16 cellular contexts compared by ENCODE assay signal in genomic region chr11:28760676-28761390, GRCh38.
DNase-seq lines count a peak whose midpoint lies in the region; ATAC-seq, FAIRE-seq and TF ChIP-seq lines count a peak whose summit lies in the region.
"Had no signal": no experiment of that assay in that cellular context is flagged by ENCODE, and none has a peak within 500 bp of the region (broad histone marks: within the 10 kb centered on the region; RNA-seq: fewer than 3 reads in every experiment).

No MANE protein-coding gene starts in this region.

- no peak overlapping the region for H3K14ac ChIP-seq in H1 (ENCODE audit: insufficient read length)

- CTCF ChIA-PET in HCT116 (lab: Charles Lee) (no interaction called here), H1 (lab: Charles Lee; ENCODE audit: partially characterized antibody) (interaction anchor here (0.7 to 1.2 kb wide), 2 partner anchors 19 to 1120 kb away, joined by 3 read pairs; no protein-coding TSS in a partner anchor)

- BruUV-seq in HCT116 (replicated peaks; lab: Mats Ljungman, UMichigan): no TSS peak

- intact Hi-C loops in HCT116 (cut with micrococcal nuclease): loop anchor here (1.0 kb wide), 1 partner anchor 9 kb away; no protein-coding TSS in a partner anchor

- peak; percentile 24 for FAIRE-seq in H1 (lab: Jason Lieb, UNC)
- FAIRE-seq: colon had no signal

- no peak overlapping the region for H2BK15ac ChIP-seq in H1 (ENCODE audit: low read length)

- no peaks in the 10 kb centered on the region for H3K36me3 ChIP-seq in HCT116 (ENCODE audit: control insufficient read depth in 1 of 2, insufficient read depth in 2 of 2, low read length in 2 of 2)
- H3K36me3 ChIP-seq in H1 (ENCODE audit: control insufficient read depth in 2 of 4, insufficient read depth in 4 of 4, low read length in 3 of 4): no peaks in the 10 kb centered on the region
- H3K36me3 ChIP-seq: tibial artery had no signal

- 93% methylated on average over 8 of the region's 8 CpGs; no CpG with 5 or more reads in 1 of the 2 experiments for WGBS in H1 (ENCODE audit: extremely low coverage in 1 of 2, insufficient coverage in 1 of 2, insufficient read length in 1 of 2, insufficient replicate concordance in 2 of 2, low coverage in 1 of 2, low lambda C conversion rate in 2 of 2, missing lambda C conversion rate in 1 of 2), 2 experiments

- POLR2A ChIA-PET in HCT116 (lab: Charles Lee): no interaction called here
- POLR2A ChIA-PET in H1 (lab: Charles Lee; ENCODE audit: partially characterized antibody): no interaction called here

- H3K4me2 ChIP-seq in HCT116 (ENCODE audit: low read length) (no peak overlapping the region), H1 (ENCODE audit: insufficient read depth in 1 of 2, low read depth in 2 of 2, low read length in 2 of 2) (no peak overlapping the region)

- no peak for DNase-seq in HCT116 (ENCODE audit: low read depth, low spot score)
- DNase-seq in NCI-H748 treated with DMSO at 0.1 percent for 48 hours (lab: John Stamatoyannopoulos, UW): peak; percentile 55
- DNase-seq in H1 (ENCODE audit: low read depth in 1 of 2, low spot score in 2 of 2): no peak
- DNase-seq in skeletal muscle cell (ENCODE audit: low read depth): peak; percentile 36
- no peak for DNase-seq in coronary artery (ENCODE audit: low spot score)
- DNase-seq in activated CD4-positive, CD25-positive, alpha-beta regulatory T cell treated with anti-CD3 and anti-CD28 coated beads, Interleukin-2, amount 50 U/mL, for 72 hours: no peak
- DNase-seq: activated B cell treated with CpG ODN at 0.5 μM for 24 hours; activated CD8-positive, alpha-beta memory T cell treated with anti-CD3 and anti-CD28 coated beads, Interleukin-2, amount 50 U/mL, for 48 hours; CD8-positive, alpha-beta memory T cell; MM.1S; NCI-H82; stimulated activated CD4-positive, alpha-beta T cell treated with anti-CD3 and anti-CD28 coated beads, Interleukin-15, amount 100 ng/mL, for 24 hours; tibial artery had no signal

- H2BK5ac ChIP-seq in H1 (ENCODE audit: low read depth, low read length): peak overlapping the region; percentile 25; the same call in 1 of the 2 replicates

- H3K27ac ChIP-seq in HCT116 (ENCODE audit: low read depth, low read length) (no peak overlapping the region), H1 (ENCODE audit: low read depth, low read length) (no peak overlapping the region), coronary artery (no peak overlapping the region)
- H3K27ac ChIP-seq: HL-60, tibial artery had no signal

- H3K56ac ChIP-seq in H1 (replicated peaks; ENCODE audit: insufficient read length, low read depth, low read length): no peak overlapping the region

- H3K23me2 ChIP-seq in H1 (ENCODE audit: low read depth, low read length): no peaks in the 10 kb centered on the region; the same call in 1 of the 2 replicates

- no peaks in the 10 kb centered on the region for H3K27me3 ChIP-seq in HCT116 (ENCODE audit: insufficient read depth, low read length)
- H3K27me3 ChIP-seq in H1 (replicated peaks in 1 of 4; ENCODE audit: control insufficient read depth in 3 of 4, extremely low read depth in 1 of 4, insufficient read depth in 3 of 4, low read length in 3 of 4): no peaks in the 10 kb centered on the region
- H3K27me3 ChIP-seq: tibial artery had no signal

- TF ChIP-seq POLR2A in HCT116 (IDR thresholded peaks at IDR 0.05; ENCODE audit: borderline replicate concordance, extremely low read depth, insufficient read depth, insufficient read length): no peak
- TF ChIP-seq POLR2A in H1 (IDR thresholded peaks at IDR 0.05; ENCODE audit: control extremely low read depth in 1 of 2, low read depth in 2 of 2, low read length in 2 of 2): no peak

- peaks cover 0 to 25% of the 10 kb centered on the region in 2 experiments; a peak in 1 of 4 replicates for H3K4me1 ChIP-seq in HCT116 (ENCODE audit: control insufficient read depth in 1 of 2, insufficient read depth in 2 of 2, low read length in 2 of 2)
- H3K4me1 ChIP-seq in H1 (replicated peaks in 1 of 4; ENCODE audit: control insufficient read depth in 3 of 4, insufficient read depth in 4 of 4, low read length in 3 of 4): peaks cover 0 to 5% (median 0%) of the 10 kb centered on the region in 4 experiments; a peak in 2 of 7 replicates

- no peaks in the 10 kb centered on the region for H3K79me1 ChIP-seq in H1 (ENCODE audit: low read depth, low read length)

- no peak overlapping the region for H3K18ac ChIP-seq in H1 (ENCODE audit: extremely low read depth, low read length)

- no peak for TF ChIP-seq RAD21 in HCT116 (IDR thresholded peaks at IDR 0.05; ENCODE audit: low read depth)
- TF ChIP-seq RAD21 in H1 (IDR thresholded peaks at IDR 0.05 in 1 of 2, conservative IDR thresholded peaks at IDR 0.05 in 1 of 2; ENCODE audit: low read depth in 2 of 2, low read length in 2 of 2): no peak

- H3K9me3 ChIP-seq in HCT116 (ENCODE audit: control insufficient read depth in 1 of 2, insufficient read depth in 1 of 2, low read depth in 1 of 2, low read length in 2 of 2) (no peaks in the 10 kb centered on the region), H1 (ENCODE audit: insufficient read depth in 2 of 2, low read depth in 1 of 2, low read length in 1 of 2) (no peaks in the 10 kb centered on the region)
- H3K9me3 ChIP-seq: tibial artery had no signal

- H3K4me3 ChIP-seq in HCT116 (replicated peaks in 1 of 2; ENCODE audit: low read depth in 1 of 2, low read length in 2 of 2): no peak overlapping the region
- H3K4me3 ChIP-seq in H1 (ENCODE audit: extremely low read depth in 1 of 4, insufficient read depth in 2 of 4, low read depth in 3 of 4, low read length in 4 of 4): no peak overlapping the region
- no peak overlapping the region for H3K4me3 ChIP-seq in skeletal muscle cell (ENCODE audit: low read depth, low read length)
- no peak overlapping the region for H3K4me3 ChIP-seq in coronary artery
- H3K4me3 ChIP-seq: tibial artery had no signal

- no peaks in the 10 kb centered on the region for H4K20me1 ChIP-seq in HCT116 (ENCODE audit: insufficient read depth)
- H4K20me1 ChIP-seq in H1 (replicated peaks in 1 of 2; ENCODE audit: control insufficient read depth in 1 of 2, insufficient read depth in 2 of 2, low read length in 2 of 2): no peaks in the 10 kb centered on the region

- RAD21 ChIA-PET in HCT116 (lab: Charles Lee; ENCODE audit: low non-redundant PET in 1 of 2, low total read pairs in 2 of 2, uncharacterized antibody in 2 of 2, unreplicated experiment in 2 of 2): no interaction called here

- H2BK12ac ChIP-seq in H1 (ENCODE audit: low read depth, low read length): peak overlapping the region; percentile 76; the same call in 1 of the 2 replicates

- no peak overlapping the region for H3K9ac ChIP-seq in HCT116 (ENCODE audit: low read length)
- H3K9ac ChIP-seq in H1 (replicated peaks in 1 of 4; ENCODE audit: extremely low read depth in 1 of 4, low read depth in 3 of 4, low read length in 3 of 4): no peak overlapping the region

- no peak overlapping the region for H3K4ac ChIP-seq in H1 (replicated peaks; ENCODE audit: insufficient read length, low read depth, low read length)

- TF ChIP-seq CTCF in HCT116 (IDR thresholded peaks at IDR 0.05 in 2 of 3, conservative IDR thresholded peaks at IDR 0.05 in 1 of 3; ENCODE audit: borderline replicate concordance in 1 of 3, insufficient read depth in 1 of 3, low read depth in 2 of 3, low read length in 2 of 3) (no peak), H1 (IDR thresholded peaks at IDR 0.05; ENCODE audit: control extremely low read depth in 1 of 3, insufficient read depth in 1 of 3, low read depth in 1 of 3, low read length in 3 of 3) (no peak), coronary artery (IDR thresholded peaks at IDR 0.05) (no peak)

- H2BK20ac ChIP-seq in H1 (ENCODE audit: low read length): no peak overlapping the region

- no peak overlapping the region for H4K8ac ChIP-seq in H1 (ENCODE audit: extremely low read depth, insufficient read depth, low read length)

- no peak overlapping the region for H4K5ac ChIP-seq in H1 (ENCODE audit: insufficient read length, low read depth, low read length)

- H2BK120ac ChIP-seq in H1 (replicated peaks; ENCODE audit: low read depth, low read length): no peak overlapping the region

- H4K91ac ChIP-seq in H1 (replicated peaks; ENCODE audit: insufficient read length, low read length): no peak overlapping the region

- no peak overlapping the region for H2AK5ac ChIP-seq in H1 (ENCODE audit: low read depth, low read length)

- 0 out of 2 replicates have a peak, but pooled peaks cover 3% of the 10 kb centered on the region for H3K9me2 ChIP-seq in HCT116 (ENCODE audit: insufficient read depth)

- H3K79me2 ChIP-seq in HCT116 (ENCODE audit: insufficient read depth, low read length) (no peaks in the 10 kb centered on the region), H1 (ENCODE audit: control insufficient read depth in 1 of 2, insufficient read depth in 2 of 2, low read length in 2 of 2) (no peaks in the 10 kb centered on the region)

- peak overlapping the region; percentile 45 for H2AFZ ChIP-seq in HCT116 (ENCODE audit: low read depth, low read length, poor library complexity, severe bottlenecking)
- peak overlapping the region; percentile 76 for H2AFZ ChIP-seq in H1 (ENCODE audit: low read length)

- ATAC-seq in HCT116: no peak
- no peak for ATAC-seq in HG02870 (IDR thresholded peaks at IDR 0.05; ENCODE audit: unreplicated experiment)

- TF ChIP-seq EP300 in H1 (IDR thresholded peaks at IDR 0.05; ENCODE audit: borderline replicate concordance in 1 of 2, low read depth in 2 of 2, low read length in 2 of 2): no peak

- no peak overlapping the region for H3K23ac ChIP-seq in H1 (ENCODE audit: insufficient read length)

TF ChIP-seq in HCT116, 20 proteins besides CTCF, POLR2A, EP300 and RAD21 (continues in another document):
- no peak for TF ChIP-seq SP1 (IDR thresholded peaks at IDR 0.05; ENCODE audit: low read depth)
- TF ChIP-seq TCF7L2 (IDR thresholded peaks at IDR 0.05; ENCODE audit: borderline replicate concordance, extremely low read depth, insufficient read depth, insufficient read length): no peak
- no peak for TF ChIP-seq FOSL1 (IDR thresholded peaks at IDR 0.05; ENCODE audit: low read depth)
- TF ChIP-seq CEBPB (IDR thresholded peaks at IDR 0.05; ENCODE audit: low read depth): no peak
- no peak for TF ChIP-seq EZH2 (IDR thresholded peaks at IDR 0.05)
- TF ChIP-seq EGR1 (IDR thresholded peaks at IDR 0.05; ENCODE audit: low read depth): no peak
- TF ChIP-seq JUND (IDR thresholded peaks at IDR 0.05): no peak

TF ChIP-seq in H1, 55 proteins besides CTCF, POLR2A, EP300 and RAD21:
- no peak for TF ChIP-seq BACH1 (IDR thresholded peaks at IDR 0.05; ENCODE audit: low read length)

Comparison
In these comparisons a context has a peak if more than half of its experiments do, and no peak if none do; other contexts are left out.
1. DNase-seq: peak in NCI-H748 treated with DMSO at 0.1 percent for 48 hours (single experiment) and skeletal muscle cell (single experiment); none in HCT116 (single experiment), H1 (0 of 2), coronary artery (single experiment) and activated CD4-positive, CD25-positive, alpha-beta regulatory T cell treated with anti-CD3 and anti-CD28 coated beads, Interleukin-2, amount 50 U/mL, for 72 hours (single experiment).